ENCODE assay signal across 8 cellular contexts in the genomic region with DNA sequence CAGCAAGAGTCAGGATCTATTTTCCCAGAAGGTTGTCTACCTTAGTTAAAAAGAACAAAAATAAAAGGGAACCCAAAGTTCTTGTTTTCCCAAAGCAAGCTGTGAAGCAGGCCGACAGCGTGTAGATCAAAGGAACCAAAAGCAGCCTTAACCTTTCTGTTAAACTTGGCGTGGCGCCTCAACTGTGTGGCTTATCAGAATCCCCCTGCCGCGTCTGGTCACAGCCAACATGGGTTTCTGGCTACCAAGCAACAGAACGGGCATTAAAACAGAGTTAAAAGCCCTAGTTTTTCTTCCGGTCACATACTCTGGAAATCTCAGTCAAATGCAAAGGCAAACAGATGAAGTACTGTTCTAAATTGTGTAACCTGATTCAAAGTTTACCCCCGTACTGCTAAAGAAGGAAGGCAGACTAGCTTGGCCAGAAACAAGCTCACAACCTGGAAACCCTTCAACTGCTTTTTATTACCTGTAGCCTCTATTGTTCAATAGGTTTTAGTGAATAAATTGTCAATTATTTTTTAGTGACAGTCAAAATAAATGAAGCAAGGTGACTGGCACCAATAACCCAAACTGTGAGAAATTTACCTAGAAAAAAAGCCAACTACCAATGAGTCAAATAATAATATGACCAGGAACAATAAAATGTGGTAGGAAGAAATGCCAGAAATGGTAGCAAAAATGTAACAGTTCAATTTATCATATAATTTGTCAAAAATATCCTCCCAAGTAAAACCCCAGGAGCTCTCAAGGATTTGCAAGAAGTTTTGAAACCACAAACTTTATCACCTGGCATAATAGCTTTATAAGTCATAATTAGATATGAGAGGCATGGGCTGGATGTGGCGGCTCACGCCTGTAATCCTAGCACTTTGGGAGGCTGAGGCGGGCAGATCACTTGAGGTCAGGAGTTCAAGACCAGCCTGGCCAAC. TPM values are rescaled to one million over a fixed set of nuclear protein-coding genes. Genes with fewer than 3 reads are reported as not detected.
DNase-seq lines count a peak whose midpoint lies in the region; ATAC-seq and TF ChIP-seq lines count a peak whose summit lies in the region.

No MANE protein-coding gene starts in this region.

- TF ChIP-seq CTCF in WTC11 (IDR thresholded peaks at IDR 0.05) (no peak), fibroblast of pulmonary artery (IDR thresholded peaks at IDR 0.05; ENCODE audit: low read length, missing control alignments) (no peak), spleen (IDR thresholded peaks at IDR 0.05 in 8 of 11, conservative IDR thresholded peaks at IDR 0.05 in 3 of 11) (no peak)

- DNase-seq in WTC11 (ENCODE audit: low spot score) (no peak), fibroblast of pulmonary artery (ENCODE audit: low read depth) (peak; percentile 31), spleen (no peak)

- WGBS in spleen, 5 donors = 31 to 44% (median 40%) methylated on average over 12 of the region's 12 CpGs

- no peaks in the 10 kb centered on the region for H3K9me3 Mint-ChIP-seq in WTC11

- H3K27me3 ChIP-seq in BLaER1 treated with 17β-estradiol and CSF1 and Interleukin-3, amounts not matched to agents 10 nM and 100 nM = no peaks in the 10 kb centered on the region
- H3K27me3 ChIP-seq in spleen (replicated peaks in 1 of 7) = no peaks in the 10 kb centered on the region

- H3K4me3 Mint-ChIP-seq in WTC11 = no peak overlapping the region

- no peak overlapping the region for H3K4me3 ChIP-seq in BLaER1 treated with 17β-estradiol and CSF1 and Interleukin-3, amounts not matched to agents 10 nM and 100 nM
- H3K4me3 ChIP-seq in fibroblast of pulmonary artery (replicated peaks; ENCODE audit: low read depth, low read length) (no peak overlapping the region), spleen (peak overlapping the region in 1 of 8 donors; percentile 38)

- H3K36me3 ChIP-seq in BLaER1 treated with 17β-estradiol and CSF1 and Interleukin-3, amounts not matched to agents 10 nM and 100 nM = peaks cover 11 to 43% (median 28%) of the 10 kb centered on the region in 11 experiments
- H3K36me3 ChIP-seq in spleen = peaks cover 0 to 14% (median 0%) of the 10 kb centered on the region in 6 donors

- CTCF ChIA-PET in WTC11 (lab: Charles Lee) = no interaction called here

- POLR2A ChIA-PET in WTC11 (lab: Charles Lee) = interaction anchor here (0.5 to 1.1 kb wide), 2 partner anchors 10 to 26 kb away, joined by 3 read pairs; no protein-coding TSS in a partner anchor

- no peaks in the 10 kb centered on the region for H3K27me3 Mint-ChIP-seq in WTC11 (ENCODE audit: low read depth)

- ATAC-seq in HG03460 (IDR thresholded peaks at IDR 0.05; ENCODE audit: unreplicated experiment) (peak; percentile 57), WTC11 (no peak), HG02973 (IDR thresholded peaks at IDR 0.05; ENCODE audit: unreplicated experiment) (no peak), GM19467 (IDR thresholded peaks at IDR 0.05; ENCODE audit: unreplicated experiment) (no peak), GM19395 (IDR thresholded peaks at IDR 0.05; ENCODE audit: unreplicated experiment) (no peak)

- H3K4me1 Mint-ChIP-seq in WTC11 = peaks cover 27% of the 10 kb centered on the region

- peaks cover 8% of the 10 kb centered on the region for H3K36me3 Mint-ChIP-seq in WTC11

- H3K9ac ChIP-seq in BLaER1 treated with 17β-estradiol and CSF1 and Interleukin-3, amounts not matched to agents 10 nM and 100 nM = peak overlapping the region in 7 of 11 experiments; percentile 7 to 41 (median 14); a peak in 6 of 22 replicates

- peaks cover 0 to 14% (median 9%) of the 10 kb centered on the region in 11 experiments; a peak in 9 of 22 replicates for H3K9me3 ChIP-seq in BLaER1 treated with 17β-estradiol and CSF1 and Interleukin-3, amounts not matched to agents 10 nM and 100 nM (replicated peaks in 1 of 11)
- no peaks in the 10 kb centered on the region for H3K9me3 ChIP-seq in spleen

- TF ChIP-seq POLR2A in spleen (IDR thresholded peaks at IDR 0.05) = no peak

- peak overlapping the region; percentile 26 to 71 (median 55) for H3K4me2 ChIP-seq in BLaER1 treated with 17β-estradiol and CSF1 and Interleukin-3, amounts not matched to agents 10 nM and 100 nM

- peak overlapping the region in 2 of 11 experiments; percentile 2 to 54; a peak in 2 of 22 replicates for H3K27ac ChIP-seq in BLaER1 treated with 17β-estradiol and CSF1 and Interleukin-3, amounts not matched to agents 10 nM and 100 nM
- H3K27ac ChIP-seq in spleen = peak overlapping the region in 7 of 8 donors; percentile 33 to 71 (median 68)

- H4K20me1 ChIP-seq in BLaER1 treated with 17β-estradiol and CSF1 and Interleukin-3, amounts not matched to agents 10 nM and 100 nM = peaks cover 9 to 87% (median 45%) of the 10 kb centered on the region in 11 experiments; a peak in 16 of 22 replicates

- intact Hi-C loops in spleen (cut with DNase I; ENCODE audit: low total_unique reads) = no loop called here

- H3K27ac Mint-ChIP-seq in WTC11 = peak overlapping the region; percentile 91

- H3K4me1 ChIP-seq in BLaER1 treated with 17β-estradiol and CSF1 and Interleukin-3, amounts not matched to agents 10 nM and 100 nM = peaks cover 20 to 32% (median 24%) of the 10 kb centered on the region in 10 experiments
- H3K4me1 ChIP-seq in spleen = peaks cover 0 to 38% (median 24%) of the 10 kb centered on the region in 6 donors

TF ChIP-seq in WTC11, 78 proteins besides CTCF, POLR2A, EP300 and RAD21:
- TF ChIP-seq NFE2L1 (CRISPR knock-in tag; IDR thresholded peaks at IDR 0.05) (no peak), ELF4 (CRISPR knock-in tag; IDR thresholded peaks at IDR 0.05; ENCODE audit: low read depth) (no peak), GABPB1 (CRISPR knock-in tag; IDR thresholded peaks at IDR 0.05) (peak; percentile 45; the same call in 1 of the 2 replicates), NR3C1 (CRISPR knock-in tag; conservative IDR thresholded peaks at IDR 0.05; ENCODE audit: low read depth) (no peak), CREB1 (CRISPR knock-in tag; IDR thresholded peaks at IDR 0.05) (no peak), NFATC4 (CRISPR knock-in tag; IDR thresholded peaks at IDR 0.05) (no peak), TEAD4 (CRISPR knock-in tag; IDR thresholded peaks at IDR 0.05) (no peak)
- TF ChIP-seq, protein P1, sequence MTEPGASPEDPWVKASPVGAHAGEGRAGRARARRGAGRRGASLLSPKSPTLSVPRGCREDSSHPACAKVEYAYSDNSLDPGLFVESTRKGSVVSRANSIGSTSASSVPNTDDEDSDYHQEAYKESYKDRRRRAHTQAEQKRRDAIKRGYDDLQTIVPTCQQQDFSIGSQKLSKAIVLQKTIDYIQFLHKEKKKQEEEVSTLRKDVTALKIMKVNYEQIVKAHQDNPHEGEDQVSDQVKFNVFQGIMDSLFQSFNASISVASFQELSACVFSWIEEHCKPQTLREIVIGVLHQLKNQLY (CRISPR knock-in tag; IDR thresholded peaks at IDR 0.05) = no peak

RNA-seq across cellular contexts. Expression of a gene that starts 21.4 kb away (rescaled TPM):
- total RNA-seq in WTC11 (2021) (62.6 to 76.1 TPM (median 64.0 TPM) in 3 replicates), spleen (10 to 100 TPM; 24.8 to 76.1 (median 43.2) TPM)
- 10 to 100 TPM; 19.7 to 26.1 (median 24.7) TPM for polyA plus RNA-seq in spleen
